In the genomic region with DNA sequence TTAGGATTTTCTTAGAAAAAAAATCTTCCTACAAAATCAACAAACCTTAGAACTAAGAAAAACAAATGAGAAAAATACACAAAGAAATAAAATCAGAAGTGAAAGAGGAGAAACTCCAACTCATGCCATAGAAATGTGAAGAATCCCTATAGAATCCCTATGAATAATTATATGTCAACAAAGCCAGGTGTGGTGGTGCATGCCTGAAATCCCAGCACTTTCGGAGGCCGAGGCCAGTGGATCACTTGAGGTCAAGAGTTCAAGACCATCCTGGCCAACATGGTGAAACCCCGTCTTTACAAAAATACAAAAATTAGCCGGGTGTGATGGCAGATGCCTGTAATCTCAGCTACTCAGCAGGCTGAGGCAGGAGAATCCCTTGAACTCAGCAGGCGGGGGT, we compare ENCODE assay signal across 15 cellular contexts. TPM values are rescaled to one million over a fixed set of nuclear protein-coding genes. Genes with fewer than 3 reads are reported as not detected.
A peak's percentile ranks its signal among the peaks of the same experiment; 100 is the strongest.
DNase-seq lines count a peak whose midpoint lies in the region; ATAC-seq and TF ChIP-seq lines count a peak whose summit lies in the region.
"Had no signal": no experiment of that assay in that cellular context is flagged by ENCODE, and none has a peak within 500 bp of the region (broad histone marks: within the 10 kb centered on the region; RNA-seq: fewer than 3 reads in every experiment).

No MANE protein-coding gene starts in this region.

- no peak for TF ChIP-seq POLR2A in HCT116 (IDR thresholded peaks at IDR 0.05; ENCODE audit: borderline replicate concordance, extremely low read depth, insufficient read depth, insufficient read length)

- CTCF ChIA-PET in HCT116 (lab: Charles Lee), result no interaction called here

- no peak overlapping the region for H3K9ac ChIP-seq in HCT116 (ENCODE audit: low read length)

- BruUV-seq in HCT116 (replicated peaks; lab: Mats Ljungman, UMichigan), result no TSS peak

- H3K4me1 Mint-ChIP-seq in progenitor cell of endocrine pancreas (ENCODE audit: low read depth), result no peaks in the 10 kb centered on the region
- H3K4me1 Mint-ChIP-seq: activated CD4-positive, alpha-beta T cell treated with anti-CD3 and anti-CD28 coated beads, Interleukin-2, amount 10 ng/mL, durations not matched to agents 7 days and 5 days; CD4-positive, CD25-positive, alpha-beta regulatory T cell; central memory CD8-positive, alpha-beta T cell had no signal

- no peak overlapping the region for H2AFZ ChIP-seq in HCT116 (ENCODE audit: low read depth, low read length, poor library complexity, severe bottlenecking)

- POLR2A ChIA-PET in HCT116 (lab: Charles Lee), result no interaction called here

- H3K4me3 ChIP-seq in HCT116 (replicated peaks in 1 of 2; ENCODE audit: low read depth in 1 of 2, low read length in 2 of 2) (no peak overlapping the region), SJCRH30 (no peak overlapping the region)
- H3K4me3 ChIP-seq: prostate gland had no signal

- no peaks in the 10 kb centered on the region for H3K27me3 ChIP-seq in HCT116 (ENCODE audit: insufficient read depth, low read length)
- H3K27me3 ChIP-seq in SJCRH30, result no peaks in the 10 kb centered on the region

- no peaks in the 10 kb centered on the region for H3K9me3 ChIP-seq in HCT116 (ENCODE audit: control insufficient read depth in 1 of 2, insufficient read depth in 1 of 2, low read depth in 1 of 2, low read length in 2 of 2)
- peaks cover 4% of the 10 kb centered on the region for H3K9me3 ChIP-seq in SJCRH30 (replicated peaks)
- H3K9me3 ChIP-seq: prostate gland had no signal

- peaks cover 39% of the 10 kb centered on the region for H3K36me3 Mint-ChIP-seq in progenitor cell of endocrine pancreas (ENCODE audit: insufficient read depth)
- H3K36me3 Mint-ChIP-seq: CD4-positive, CD25-positive, alpha-beta regulatory T cell had no signal

- H3K27ac ChIP-seq in HCT116 (ENCODE audit: low read depth, low read length) (no peak overlapping the region), SJCRH30 (peak overlapping the region; percentile 89)
- H3K27ac ChIP-seq: prostate gland had no signal

- H3K4me2 ChIP-seq in HCT116 (ENCODE audit: low read length), result peak overlapping the region; percentile 57

- ATAC-seq in HCT116 (peak; percentile 65; the same call in 1 of the 2 replicates), HG02610 (IDR thresholded peaks at IDR 0.05; ENCODE audit: unreplicated experiment) (no peak)
- ATAC-seq: left lobe of liver had no signal

- H3K4me1 ChIP-seq in HCT116 (ENCODE audit: control insufficient read depth in 1 of 2, insufficient read depth in 2 of 2, low read length in 2 of 2) (peaks cover 0 to 39% of the 10 kb centered on the region in 2 experiments; a peak in 3 of 4 replicates), SJCRH30 (peaks cover 22% of the 10 kb centered on the region)
- H3K4me1 ChIP-seq: prostate gland had no signal

- intact Hi-C loops in HCT116 (cut with micrococcal nuclease), result no loop called here

- TF ChIP-seq CTCF in HCT116 (IDR thresholded peaks at IDR 0.05 in 2 of 3, conservative IDR thresholded peaks at IDR 0.05 in 1 of 3; ENCODE audit: borderline replicate concordance in 1 of 3, insufficient read depth in 1 of 3, low read depth in 2 of 3, low read length in 2 of 3) (no peak), progenitor cell of endocrine pancreas (IDR thresholded peaks at IDR 0.05; ENCODE audit: unreplicated experiment) (no peak)

- no peak overlapping the region for H3K27ac Mint-ChIP-seq in progenitor cell of endocrine pancreas
- H3K27ac Mint-ChIP-seq: activated CD4-positive, alpha-beta T cell treated with anti-CD3 and anti-CD28 coated beads, Interleukin-2, amount 10 ng/mL, durations not matched to agents 7 days and 5 days; activated naive CD8-positive, alpha-beta T cell had no signal

- RAD21 ChIA-PET in HCT116 (lab: Charles Lee; ENCODE audit: low non-redundant PET in 1 of 2, low total read pairs in 2 of 2, uncharacterized antibody in 2 of 2, unreplicated experiment in 2 of 2), result no interaction called here

- peaks cover 4% of the 10 kb centered on the region for H3K9me3 Mint-ChIP-seq in progenitor cell of endocrine pancreas (ENCODE audit: low read depth)
- H3K9me3 Mint-ChIP-seq: central memory CD8-positive, alpha-beta T cell had no signal

- no peak for DNase-seq in HCT116 (ENCODE audit: low read depth, low spot score)
- peak; percentile 79 to 82 for DNase-seq in SJCRH30
- DNase-seq in fibroblast of gingiva (ENCODE audit: low read depth), result peak; percentile 59
- DNase-seq in renal cortical epithelial cell (ENCODE audit: low read depth), result peak; percentile 75
- no peak for DNase-seq in progenitor cell of endocrine pancreas (ENCODE audit: low spot score, unreplicated experiment)
- no peak for DNase-seq in DMS153 treated with DMSO at 0.1 percent for 48 hours (lab: John Stamatoyannopoulos, UW; ENCODE audit: unreplicated experiment)
- DNase-seq: activated CD4-positive, alpha-beta T cell treated with anti-CD3 and anti-CD28 coated beads, Interleukin-2, amount 10 ng/mL, durations not matched to agents 7 days and 5 days; CD4-positive, CD25-positive, alpha-beta regulatory T cell; NCI-H1105; stimulated activated CD4-positive, alpha-beta T cell treated with anti-CD3 and anti-CD28 coated beads, Interleukin-15, amount 100 ng/mL, for 24 hours had no signal

- no peak overlapping the region for H3K4me3 Mint-ChIP-seq in progenitor cell of endocrine pancreas (ENCODE audit: low read depth)
- H3K4me3 Mint-ChIP-seq: activated CD4-positive, alpha-beta T cell treated with anti-CD3 and anti-CD28 coated beads, Interleukin-2, amount 10 ng/mL, durations not matched to agents 7 days and 5 days; activated naive CD8-positive, alpha-beta T cell; CD4-positive, CD25-positive, alpha-beta regulatory T cell; central memory CD8-positive, alpha-beta T cell had no signal

- no peaks in the 10 kb centered on the region for H3K27me3 Mint-ChIP-seq in progenitor cell of endocrine pancreas
- H3K27me3 Mint-ChIP-seq: central memory CD8-positive, alpha-beta T cell had no signal

- H3K36me3 ChIP-seq in HCT116 (ENCODE audit: control insufficient read depth in 1 of 2, insufficient read depth in 2 of 2, low read length in 2 of 2), result no peaks in the 10 kb centered on the region
- no peaks in the 10 kb centered on the region for H3K36me3 ChIP-seq in SJCRH30
- H3K36me3 ChIP-seq: prostate gland had no signal

- no peaks in the 10 kb centered on the region for H4K20me1 ChIP-seq in HCT116 (ENCODE audit: insufficient read depth)

- no peaks in the 10 kb centered on the region for H3K9me2 ChIP-seq in HCT116 (ENCODE audit: insufficient read depth)

- no peak for TF ChIP-seq RAD21 in HCT116 (IDR thresholded peaks at IDR 0.05; ENCODE audit: low read depth)

- H3K79me2 ChIP-seq in HCT116 (ENCODE audit: insufficient read depth, low read length), result no peaks in the 10 kb centered on the region

TF ChIP-seq in HCT116, 20 proteins besides CTCF, POLR2A, EP300 and RAD21:
- TF ChIP-seq JUND (IDR thresholded peaks at IDR 0.05) (no peak), ZNF274 (IDR thresholded peaks at IDR 0.05; ENCODE audit: low read depth, low read length) (no peak), SRF (IDR thresholded peaks at IDR 0.05; ENCODE audit: low read depth) (no peak), SP1 (IDR thresholded peaks at IDR 0.05; ENCODE audit: low read depth) (no peak), ZFX (IDR thresholded peaks at IDR 0.05) (no peak), ELF1 (IDR thresholded peaks at IDR 0.05; ENCODE audit: borderline replicate concordance, low read depth) (no peak), SIN3A (IDR thresholded peaks at IDR 0.05; ENCODE audit: low read depth) (no peak)
- TF ChIP-seq, protein P1, sequence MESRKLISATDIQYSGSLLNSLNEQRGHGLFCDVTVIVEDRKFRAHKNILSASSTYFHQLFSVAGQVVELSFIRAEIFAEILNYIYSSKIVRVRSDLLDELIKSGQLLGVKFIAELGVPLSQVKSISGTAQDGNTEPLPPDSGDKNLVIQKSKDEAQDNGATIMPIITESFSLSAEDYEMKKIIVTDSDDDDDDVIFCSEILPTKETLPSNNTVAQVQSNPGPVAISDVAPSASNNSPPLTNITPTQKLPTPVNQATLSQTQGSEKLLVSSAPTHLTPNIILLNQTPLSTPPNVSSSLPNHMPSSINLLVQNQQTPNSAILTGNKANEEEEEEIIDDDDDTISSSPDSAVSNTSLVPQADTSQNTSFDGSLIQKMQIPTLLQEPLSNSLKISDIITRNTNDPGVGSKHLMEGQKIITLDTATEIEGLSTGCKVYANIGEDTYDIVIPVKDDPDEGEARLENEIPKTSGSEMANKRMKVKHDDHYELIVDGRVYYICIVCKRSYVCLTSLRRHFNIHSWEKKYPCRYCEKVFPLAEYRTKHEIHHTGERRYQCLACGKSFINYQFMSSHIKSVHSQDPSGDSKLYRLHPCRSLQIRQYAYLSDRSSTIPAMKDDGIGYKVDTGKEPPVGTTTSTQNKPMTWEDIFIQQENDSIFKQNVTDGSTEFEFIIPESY (IDR thresholded peaks at IDR 0.05; ENCODE audit: extremely low read depth, insufficient replicate concordance, low read length), result no peak
- TF ChIP-seq, protein P2, sequence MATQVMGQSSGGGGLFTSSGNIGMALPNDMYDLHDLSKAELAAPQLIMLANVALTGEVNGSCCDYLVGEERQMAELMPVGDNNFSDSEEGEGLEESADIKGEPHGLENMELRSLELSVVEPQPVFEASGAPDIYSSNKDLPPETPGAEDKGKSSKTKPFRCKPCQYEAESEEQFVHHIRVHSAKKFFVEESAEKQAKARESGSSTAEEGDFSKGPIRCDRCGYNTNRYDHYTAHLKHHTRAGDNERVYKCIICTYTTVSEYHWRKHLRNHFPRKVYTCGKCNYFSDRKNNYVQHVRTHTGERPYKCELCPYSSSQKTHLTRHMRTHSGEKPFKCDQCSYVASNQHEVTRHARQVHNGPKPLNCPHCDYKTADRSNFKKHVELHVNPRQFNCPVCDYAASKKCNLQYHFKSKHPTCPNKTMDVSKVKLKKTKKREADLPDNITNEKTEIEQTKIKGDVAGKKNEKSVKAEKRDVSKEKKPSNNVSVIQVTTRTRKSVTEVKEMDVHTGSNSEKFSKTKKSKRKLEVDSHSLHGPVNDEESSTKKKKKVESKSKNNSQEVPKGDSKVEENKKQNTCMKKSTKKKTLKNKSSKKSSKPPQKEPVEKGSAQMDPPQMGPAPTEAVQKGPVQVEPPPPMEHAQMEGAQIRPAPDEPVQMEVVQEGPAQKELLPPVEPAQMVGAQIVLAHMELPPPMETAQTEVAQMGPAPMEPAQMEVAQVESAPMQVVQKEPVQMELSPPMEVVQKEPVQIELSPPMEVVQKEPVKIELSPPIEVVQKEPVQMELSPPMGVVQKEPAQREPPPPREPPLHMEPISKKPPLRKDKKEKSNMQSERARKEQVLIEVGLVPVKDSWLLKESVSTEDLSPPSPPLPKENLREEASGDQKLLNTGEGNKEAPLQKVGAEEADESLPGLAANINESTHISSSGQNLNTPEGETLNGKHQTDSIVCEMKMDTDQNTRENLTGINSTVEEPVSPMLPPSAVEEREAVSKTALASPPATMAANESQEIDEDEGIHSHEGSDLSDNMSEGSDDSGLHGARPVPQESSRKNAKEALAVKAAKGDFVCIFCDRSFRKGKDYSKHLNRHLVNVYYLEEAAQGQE (IDR thresholded peaks at IDR 0.05; ENCODE audit: low read depth), result no peak

RNA-seq across cellular contexts. Expression of a gene that starts 27.1 kb away (rescaled TPM):
- total RNA-seq in HCT116 (2021; ENCODE audit: unreplicated experiment) (not detected), renal cortical epithelial cell (0.10 TPM in 1 of 2 replicates, not detected in the other), progenitor cell of endocrine pancreas (not detected in 2 replicates)
- polyA plus RNA-seq in HCT116 (2012), result not detected in 2 replicates
- total RNA-seq in SJCRH30 (2014; rRNA removed; shearing (Covaris generic)), result 0.08 TPM in 1 of 2 replicates, not detected in the other
- total RNA-seq: activated CD4-positive, alpha-beta T cell treated with anti-CD3 and anti-CD28 coated beads, Interleukin-2, amount 10 ng/mL, durations not matched to agents 7 days and 5 days; CD4-positive, CD25-positive, alpha-beta regulatory T cell; left lobe of liver; prostate gland had no signal
- polyA plus RNA-seq: CD4-positive, CD25-positive, alpha-beta regulatory T cell had no signal

Comparison
In these comparisons a context has a peak if more than half of its experiments do, and no peak if none do; other contexts are left out.
1. DNase-seq: peak in SJCRH30 (2 of 2), fibroblast of gingiva (single experiment) and renal cortical epithelial cell (single experiment); none in HCT116 (single experiment), progenitor cell of endocrine pancreas (single experiment) and DMS153 treated with DMSO at 0.1 percent for 48 hours (single experiment).